Comparison of ENCODE assay signal across 8 cellular contexts in genomic region chr17:3695129-3695722, GRCh38. TPM values are rescaled to one million over a fixed set of nuclear protein-coding genes. Genes with fewer than 3 reads are reported as not detected.
DNase-seq lines count a peak whose midpoint lies in the region; ATAC-seq lines count a peak whose summit lies in the region.

No MANE protein-coding gene starts in this region.

- intact Hi-C loops in left cardiac atrium (cut with DNase I) = no loop called here

- peak; percentile 22 for ATAC-seq in T-helper 17 cell
- ATAC-seq in left cardiac atrium = peak; percentile 86 to 88
- ATAC-seq in GM21717 (IDR thresholded peaks at IDR 0.05; ENCODE audit: unreplicated experiment) = no peak

- no peaks in the 10 kb centered on the region for H3K36me3 Mint-ChIP-seq in T-helper 17 cell (ENCODE audit: low read depth)

- peak overlapping the region; percentile 91 for H3K4me3 Mint-ChIP-seq in T-helper 17 cell

- DNase-seq in NCI-H1417 (lab: John Stamatoyannopoulos, UW) (peak in 2 of 3 experiments; percentile 56 to 68), NCI-H1417 treated with DMSO at 0.1 percent for 48 hours (lab: John Stamatoyannopoulos, UW) (no peak), T-helper 17 cell (no peak), left cardiac atrium (peak; percentile 62), NCI-H1436 (lab: John Stamatoyannopoulos, UW) (no peak), AG08395 (ENCODE audit: low spot score) (no peak)

- no peaks in the 10 kb centered on the region for H3K27me3 Mint-ChIP-seq in T-helper 17 cell

- H3K9me3 ChIP-seq in T-helper 17 cell (ENCODE audit: control insufficient read depth, low read length, poor library complexity, severe bottlenecking) = no peaks in the 10 kb centered on the region

- H3K27ac Mint-ChIP-seq in T-helper 17 cell = peak overlapping the region; percentile 43

- peak overlapping the region; percentile 26 to 47 (median 40) for H3K4me3 ChIP-seq in skin epidermis

- H3K4me1 Mint-ChIP-seq in T-helper 17 cell = peaks cover 12% of the 10 kb centered on the region

- H3K27ac ChIP-seq in skin epidermis = peak overlapping the region in 6 of 21 experiments; percentile 24 to 67 (median 30)

RNA-seq across cellular contexts. Expression of gene P2RX5, which starts 0.7 kb away (rescaled TPM):
- total RNA-seq in T-helper 17 cell (10 to 100 TPM; 21.8 to 34.2 TPM), left cardiac atrium (10 to 100 TPM in 1 of 2 donors, 1 to 10 TPM in 1; 7.7 to 13.5 TPM)

RNA-seq across cellular contexts. Expression of gene EMC6, which starts 26.6 kb away (rescaled TPM):
- 10 to 100 TPM; 23.0 to 28.7 TPM for total RNA-seq in T-helper 17 cell
- 10 to 100 TPM; 51.8 to 51.9 TPM for total RNA-seq in left cardiac atrium

RNA-seq across cellular contexts. Expression of gene TAX1BP3, which starts 26.8 kb away (rescaled TPM):
- 10 to 100 TPM in 1 of 2 donors, 1 to 10 TPM in 1; 9.1 to 32.9 TPM for total RNA-seq in T-helper 17 cell
- total RNA-seq in left cardiac atrium = 100 to 1,000 TPM; 116 to 142 TPM

RNA-seq across cellular contexts. Expression of gene HASPIN, which starts 28.5 kb away (rescaled TPM):
- total RNA-seq in T-helper 17 cell (under 1 TPM; 0.22 to 0.31 TPM), left cardiac atrium (under 1 TPM; 0.16 to 0.47 TPM)

RNA-seq across cellular contexts. Expression of gene CTNS, which starts 58.7 kb away (rescaled TPM):
- total RNA-seq in T-helper 17 cell = 1 to 10 TPM; 6.9 to 7.4 TPM
- total RNA-seq in left cardiac atrium = 1 to 10 TPM; 8.3 to 9.6 TPM

Comparison
In these comparisons a context has a peak if more than half of its experiments do, and no peak if none do; other contexts are left out.
1. DNase-seq: peak in NCI-H1417 (2 of 3) and left cardiac atrium (single experiment); none in NCI-H1417 treated with DMSO at 0.1 percent for 48 hours (single experiment), T-helper 17 cell (0 of 3), NCI-H1436 (single experiment) and AG08395 (single experiment).